Comparison of ENCODE assay signal across 13 cellular contexts in the genomic region with DNA sequence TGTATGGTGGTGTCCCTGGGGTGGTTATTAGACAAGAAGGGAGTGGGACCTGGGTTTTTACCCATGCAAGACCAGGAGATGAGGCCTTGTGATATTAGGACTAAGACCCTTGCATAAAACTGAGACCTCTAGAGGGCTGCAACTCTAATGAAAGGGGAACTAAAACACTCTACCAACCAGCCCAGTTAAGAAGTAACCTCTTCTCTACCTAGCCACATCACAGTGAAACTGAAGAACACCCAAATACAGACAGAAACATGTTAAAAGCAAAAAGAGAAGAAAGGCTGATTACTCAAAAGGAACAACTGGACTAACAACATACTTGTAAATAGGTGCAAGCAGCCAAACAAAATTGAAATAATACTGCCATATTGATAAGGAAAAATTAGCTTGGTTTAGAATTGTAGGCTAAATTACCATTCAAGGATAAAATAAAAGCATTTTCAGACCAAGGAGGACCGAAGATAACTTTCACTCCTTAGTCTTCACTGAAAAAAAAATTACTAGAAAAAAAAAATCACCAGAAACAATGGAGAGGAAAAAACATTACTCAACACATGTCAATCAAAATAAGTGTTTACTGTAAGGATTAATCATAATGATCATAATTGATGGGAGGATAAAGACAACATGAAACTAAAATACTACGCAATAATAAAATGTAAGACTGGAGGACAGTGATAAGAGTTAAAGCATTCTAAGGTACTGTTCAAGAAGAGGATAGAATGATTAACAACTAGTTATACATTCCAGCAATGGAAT. TPM values are rescaled to one million over a fixed set of nuclear protein-coding genes. Genes with fewer than 3 reads are reported as not detected.
A peak's percentile ranks its signal among the peaks of the same experiment; 100 is the strongest.
DNase-seq lines count a peak whose midpoint lies in the region; ATAC-seq and TF ChIP-seq lines count a peak whose summit lies in the region.
"Had no signal": no experiment of that assay in that cellular context is flagged by ENCODE, and none has a peak within 500 bp of the region (broad histone marks: within the 10 kb centered on the region; RNA-seq: fewer than 3 reads in every experiment).

No MANE protein-coding gene starts in this region.

- POLR2A ChIA-PET in CD4-positive, alpha-beta T cell (lab: Charles Lee): no interaction called here

- no peaks in the 10 kb centered on the region for H3K27me3 Mint-ChIP-seq in CD4-positive, alpha-beta T cell
- H3K27me3 Mint-ChIP-seq: CD4-positive, alpha-beta memory T cell had no signal

- H3K36me3 Mint-ChIP-seq in CD4-positive, alpha-beta T cell (ENCODE audit: low read depth): peaks cover 93% of the 10 kb centered on the region

- intact Hi-C loops in CD4-positive, alpha-beta T cell (cut with DNase I, micrococcal nuclease): no loop called here

- no peak overlapping the region for H3K4me3 Mint-ChIP-seq in CD4-positive, alpha-beta T cell
- H3K4me3 Mint-ChIP-seq: CD4-positive, alpha-beta memory T cell had no signal

- in situ Hi-C loops in GM13977 (cut with MboI; ENCODE audit: low pct_unique_long_range_greater_than_20kb, low sequenced_read_pairs, unreplicated experiment): no loop called here

- no peaks in the 10 kb centered on the region for H3K9me3 ChIP-seq in CD4-positive, alpha-beta T cell (ENCODE audit: control insufficient read depth, low read length)
- H3K9me3 ChIP-seq: SK-N-SH, upper lobe of left lung had no signal

- CTCF ChIA-PET in CD4-positive, alpha-beta T cell (lab: Charles Lee): no interaction called here

- peak; percentile 10 for TF ChIP-seq CTCF in GM13977 (IDR thresholded peaks at IDR 0.05; ENCODE audit: extremely low read depth, insufficient read depth, missing control alignments)
- no peak for TF ChIP-seq CTCF in CD4-positive, alpha-beta T cell (IDR thresholded peaks at IDR 0.05)

- H3K27ac ChIP-seq in CD4-positive, alpha-beta T cell (ENCODE audit: low read depth, low read length): no peak overlapping the region
- H3K27ac ChIP-seq: upper lobe of left lung had no signal

- peak; percentile 86 for ATAC-seq in GM19397 (IDR thresholded peaks at IDR 0.05; ENCODE audit: unreplicated experiment)
- ATAC-seq in HG02870 (IDR thresholded peaks at IDR 0.05; ENCODE audit: unreplicated experiment): peak; percentile 95
- ATAC-seq in HG03575 (IDR thresholded peaks at IDR 0.05; ENCODE audit: extremely low read depth, insufficient number of reproducible peaks, low FRiP score, unreplicated experiment): peak; percentile 65
- no peak for ATAC-seq in HG02763 (IDR thresholded peaks at IDR 0.05; ENCODE audit: unreplicated experiment)
- ATAC-seq in CD4-positive, alpha-beta T cell (ENCODE audit: poor library complexity): no peak

- no peaks in the 10 kb centered on the region for H3K9me3 Mint-ChIP-seq in CD4-positive, alpha-beta T cell

- H3K4me1 Mint-ChIP-seq in CD4-positive, alpha-beta T cell (ENCODE audit: low read depth): no peaks in the 10 kb centered on the region

- DNase-seq in GM13977 (ENCODE audit: low spot score): peak; percentile 70
- no peak for DNase-seq in NOMO-1 (lab: John Stamatoyannopoulos, UW; ENCODE audit: unreplicated experiment in 2 of 2)
- DNase-seq in CD4-positive, alpha-beta T cell: no peak
- no peak for DNase-seq in NCI-H187 treated with DMSO at 0.1 percent for 48 hours (lab: John Stamatoyannopoulos, UW)
- DNase-seq: CD4-positive, alpha-beta memory T cell; KBM-7; NCI-H345; SK-N-SH; upper lobe of left lung had no signal

- H3K27ac Mint-ChIP-seq in CD4-positive, alpha-beta T cell: no peak overlapping the region

- H3K27me3 ChIP-seq in CD4-positive, alpha-beta T cell (ENCODE audit: control insufficient read depth, insufficient read depth, low read length): no peaks in the 10 kb centered on the region
- H3K27me3 ChIP-seq: upper lobe of left lung had no signal

RNA-seq across cellular contexts. Expression of a gene that starts 27.6 kb away (rescaled TPM):
- 1 to 10 TPM; 1.5 to 2.9 TPM for total RNA-seq in CD4-positive, alpha-beta T cell

Comparison
In these comparisons a context has a peak if more than half of its experiments do, and no peak if none do; other contexts are left out.
1. ATAC-seq: peak in GM19397 (single experiment), HG02870 (single experiment) and HG03575 (single experiment); none in HG02763 (single experiment) and CD4-positive, alpha-beta T cell (single experiment).